Comparison of ENCODE assay signal across 20 cellular contexts in the genomic region with DNA sequence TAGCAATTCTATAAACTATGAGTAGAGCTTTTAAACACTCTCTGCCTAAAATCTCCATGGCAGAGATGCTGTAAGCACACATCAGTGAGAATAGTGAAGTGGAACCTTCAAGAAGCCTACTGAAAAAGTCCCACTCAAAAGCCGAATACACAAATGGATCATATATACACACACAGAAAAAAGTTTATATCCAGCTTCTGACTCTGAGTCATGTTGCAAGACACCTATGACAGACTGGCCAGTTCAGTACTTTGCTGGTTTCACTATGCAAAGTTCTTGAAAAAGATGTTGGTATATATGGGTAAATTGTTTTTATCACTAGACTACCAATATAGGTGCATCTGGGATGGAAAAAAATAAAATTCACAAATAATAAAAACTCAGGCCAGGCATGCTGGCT.
DNase-seq lines count a peak whose midpoint lies in the region; ATAC-seq and TF ChIP-seq lines count a peak whose summit lies in the region.
"Had no signal": no experiment of that assay in that cellular context is flagged by ENCODE, and none has a peak within 500 bp of the region (broad histone marks: within the 10 kb centered on the region; RNA-seq: fewer than 3 reads in every experiment).

No MANE protein-coding gene starts in this region.

- peak overlapping the region in 1 of 5 experiments; percentile 82 for H3K4me3 Mint-ChIP-seq in brain
- H3K4me3 Mint-ChIP-seq: activated T-cell treated with anti-CD3 and anti-CD28 coated beads, Interleukin-2, amount 50 U/mL, for 72 hours had no signal

- peaks cover 54% of the 10 kb centered on the region for H3K4me1 Mint-ChIP-seq in brain

- no peaks in the 10 kb centered on the region for H3K27me3 Mint-ChIP-seq in brain

- peak; percentile 52 for ATAC-seq in GM18870 (IDR thresholded peaks at IDR 0.05; ENCODE audit: unreplicated experiment)
- ATAC-seq in GM21717 (IDR thresholded peaks at IDR 0.05; ENCODE audit: unreplicated experiment) = peak; percentile 91
- peak; percentile 78 for ATAC-seq in HG03064 (IDR thresholded peaks at IDR 0.05; ENCODE audit: low read depth, unreplicated experiment)

- H3K36me3 ChIP-seq in sigmoid colon = no peaks in the 10 kb centered on the region
- H3K36me3 ChIP-seq: breast epithelium, left ventricle myocardium inferior had no signal

- H3K36me3 Mint-ChIP-seq in brain = no peaks in the 10 kb centered on the region

- H3K27ac ChIP-seq in sigmoid colon = no peak overlapping the region
- H3K27ac ChIP-seq: breast epithelium, left ventricle myocardium inferior, skin epidermis had no signal

- intact Hi-C loops in sigmoid colon (cut with DNase I) = no loop called here

- TF ChIP-seq CTCF in brain (conservative IDR thresholded peaks at IDR 0.05) (no peak), sigmoid colon (IDR thresholded peaks at IDR 0.05) (no peak)

- peaks cover 0 to 43% (median 0%) of the 10 kb centered on the region in 3 donors for H3K27me3 ChIP-seq in sigmoid colon

- no peak overlapping the region for H3K4me3 ChIP-seq in sigmoid colon
- H3K4me3 ChIP-seq: breast epithelium, left ventricle myocardium inferior, skin epidermis had no signal

- no peak for TF ChIP-seq POLR2A in sigmoid colon (IDR thresholded peaks at IDR 0.05)

- TF ChIP-seq EP300 in sigmoid colon (IDR thresholded peaks at IDR 0.05) = no peak

- no peaks in the 10 kb centered on the region for H3K4me1 ChIP-seq in sigmoid colon
- H3K4me1 ChIP-seq: breast epithelium, left ventricle myocardium inferior had no signal

- no peaks in the 10 kb centered on the region for H3K9me3 Mint-ChIP-seq in brain
- H3K9me3 Mint-ChIP-seq: activated T-cell treated with anti-CD3 and anti-CD28 coated beads, Interleukin-2, amount 50 U/mL, for 72 hours had no signal

- WGBS in sigmoid colon, 2 donors = 83 to 88% methylated on average over 1 of the region's 1 CpG

- H3K27ac Mint-ChIP-seq in brain = peak overlapping the region; percentile 85 to 93 (median 92)
- H3K27ac Mint-ChIP-seq: activated T-cell treated with anti-CD3 and anti-CD28 coated beads, Interleukin-2, amount 50 U/mL, for 72 hours had no signal

- H3K9me3 ChIP-seq in sigmoid colon = no peaks in the 10 kb centered on the region
- H3K9me3 ChIP-seq: breast epithelium, left ventricle myocardium inferior had no signal

- DNase-seq in sigmoid colon (no peak), cortex of kidney (lab: John Stamatoyannopoulos, UW) (no peak)
- DNase-seq in activated naive CD4-positive, alpha-beta T cell (lab: John Stamatoyannopoulos, UW) = no peak
- DNase-seq: activated CD4-positive, alpha-beta T cell treated with anti-CD3 and anti-CD28 coated beads, Interleukin-2, amount 50 U/mL, for 4 hours; activated T-cell treated with anti-CD3 and anti-CD28 coated beads, Interleukin-2, amount 50 U/mL, for 72 hours; AML-193; dorsolateral prefrontal cortex; erythroblast; GDM1; KG1; left ventricle myocardium inferior; NCI-H1092 treated with DMSO at 0.1 percent for 48 hours; NCI-H2227 treated with DMSO at 0.1 percent for 48 hours; stimulated activated CD4-positive, alpha-beta T cell treated with anti-CD3 and anti-CD28 coated beads, Interleukin-4, amount 100 ng/mL, for 24 hours had no signal
